Comparison of ENCODE assay signal across 1 cellular context in the genomic region with DNA sequence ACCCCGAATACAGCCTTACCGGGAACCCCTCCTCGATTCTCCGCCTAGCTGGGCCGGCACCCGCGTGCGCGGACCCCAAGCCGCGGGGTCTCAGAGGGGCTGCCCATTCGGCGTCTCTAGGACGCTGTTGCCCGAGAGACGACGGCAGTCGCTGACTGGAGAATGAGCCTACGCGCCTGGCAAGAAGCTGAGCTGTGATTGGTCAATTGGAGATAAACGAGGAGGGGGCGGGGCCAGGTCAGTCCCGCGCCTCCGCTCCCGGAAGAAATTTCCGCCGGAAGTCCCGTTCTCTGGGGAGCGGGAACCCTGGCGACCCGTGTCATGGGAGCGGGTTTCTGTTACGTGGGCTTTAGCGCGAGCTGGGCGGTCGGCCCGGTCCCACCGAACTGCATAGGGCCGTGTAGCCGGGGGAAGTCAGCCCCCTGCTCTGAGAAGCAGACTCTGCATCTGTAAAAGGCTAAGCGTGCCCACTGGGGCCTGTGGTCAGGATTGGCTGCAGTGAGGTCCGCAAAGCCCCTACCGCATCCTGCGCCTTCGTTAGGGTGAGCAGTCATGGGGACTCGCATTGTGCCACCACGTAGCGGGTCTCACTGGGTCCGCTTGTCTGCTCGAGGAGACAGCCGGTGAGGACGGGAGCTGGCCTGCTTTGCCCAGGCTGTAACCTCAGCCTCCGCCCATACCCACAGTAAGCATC.
TF ChIP-seq lines count a peak whose summit lies in the region.

A gene with protein sequence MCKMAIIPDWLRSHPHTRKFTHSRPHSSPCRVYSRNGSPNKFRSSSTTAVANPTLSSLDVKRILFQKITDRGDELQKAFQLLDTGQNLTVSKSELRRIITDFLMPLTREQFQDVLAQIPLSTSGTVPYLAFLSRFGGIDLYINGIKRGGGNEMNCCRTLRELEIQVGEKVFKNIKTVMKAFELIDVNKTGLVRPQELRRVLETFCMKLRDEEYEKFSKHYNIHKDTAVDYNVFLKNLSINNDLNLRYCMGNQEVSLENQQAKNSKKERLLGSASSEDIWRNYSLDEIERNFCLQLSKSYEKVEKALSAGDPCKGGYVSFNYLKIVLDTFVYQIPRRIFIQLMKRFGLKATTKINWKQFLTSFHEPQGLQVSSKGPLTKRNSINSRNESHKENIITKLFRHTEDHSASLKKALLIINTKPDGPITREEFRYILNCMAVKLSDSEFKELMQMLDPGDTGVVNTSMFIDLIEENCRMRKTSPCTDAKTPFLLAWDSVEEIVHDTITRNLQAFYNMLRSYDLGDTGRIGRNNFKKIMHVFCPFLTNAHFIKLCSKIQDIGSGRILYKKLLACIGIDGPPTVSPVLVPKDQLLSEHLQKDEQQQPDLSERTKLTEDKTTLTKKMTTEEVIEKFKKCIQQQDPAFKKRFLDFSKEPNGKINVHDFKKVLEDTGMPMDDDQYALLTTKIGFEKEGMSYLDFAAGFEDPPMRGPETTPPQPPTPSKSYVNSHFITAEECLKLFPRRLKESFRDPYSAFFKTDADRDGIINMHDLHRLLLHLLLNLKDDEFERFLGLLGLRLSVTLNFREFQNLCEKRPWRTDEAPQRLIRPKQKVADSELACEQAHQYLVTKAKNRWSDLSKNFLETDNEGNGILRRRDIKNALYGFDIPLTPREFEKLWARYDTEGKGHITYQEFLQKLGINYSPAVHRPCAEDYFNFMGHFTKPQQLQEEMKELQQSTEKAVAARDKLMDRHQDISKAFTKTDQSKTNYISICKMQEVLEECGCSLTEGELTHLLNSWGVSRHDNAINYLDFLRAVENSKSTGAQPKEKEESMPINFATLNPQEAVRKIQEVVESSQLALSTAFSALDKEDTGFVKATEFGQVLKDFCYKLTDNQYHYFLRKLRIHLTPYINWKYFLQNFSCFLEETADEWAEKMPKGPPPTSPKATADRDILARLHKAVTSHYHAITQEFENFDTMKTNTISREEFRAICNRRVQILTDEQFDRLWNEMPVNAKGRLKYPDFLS (N-terminal part only) (minus strand): TSS at position 157 of the 694 bp plus-strand sequence. CDS start 29,987 bp downstream, outside the sequence.

TF ChIP-seq in GM12878, 131 proteins besides CTCF, POLR2A, EP300 and RAD21 (continued from another document and continues in another):
- TF ChIP-seq, protein P1, sequence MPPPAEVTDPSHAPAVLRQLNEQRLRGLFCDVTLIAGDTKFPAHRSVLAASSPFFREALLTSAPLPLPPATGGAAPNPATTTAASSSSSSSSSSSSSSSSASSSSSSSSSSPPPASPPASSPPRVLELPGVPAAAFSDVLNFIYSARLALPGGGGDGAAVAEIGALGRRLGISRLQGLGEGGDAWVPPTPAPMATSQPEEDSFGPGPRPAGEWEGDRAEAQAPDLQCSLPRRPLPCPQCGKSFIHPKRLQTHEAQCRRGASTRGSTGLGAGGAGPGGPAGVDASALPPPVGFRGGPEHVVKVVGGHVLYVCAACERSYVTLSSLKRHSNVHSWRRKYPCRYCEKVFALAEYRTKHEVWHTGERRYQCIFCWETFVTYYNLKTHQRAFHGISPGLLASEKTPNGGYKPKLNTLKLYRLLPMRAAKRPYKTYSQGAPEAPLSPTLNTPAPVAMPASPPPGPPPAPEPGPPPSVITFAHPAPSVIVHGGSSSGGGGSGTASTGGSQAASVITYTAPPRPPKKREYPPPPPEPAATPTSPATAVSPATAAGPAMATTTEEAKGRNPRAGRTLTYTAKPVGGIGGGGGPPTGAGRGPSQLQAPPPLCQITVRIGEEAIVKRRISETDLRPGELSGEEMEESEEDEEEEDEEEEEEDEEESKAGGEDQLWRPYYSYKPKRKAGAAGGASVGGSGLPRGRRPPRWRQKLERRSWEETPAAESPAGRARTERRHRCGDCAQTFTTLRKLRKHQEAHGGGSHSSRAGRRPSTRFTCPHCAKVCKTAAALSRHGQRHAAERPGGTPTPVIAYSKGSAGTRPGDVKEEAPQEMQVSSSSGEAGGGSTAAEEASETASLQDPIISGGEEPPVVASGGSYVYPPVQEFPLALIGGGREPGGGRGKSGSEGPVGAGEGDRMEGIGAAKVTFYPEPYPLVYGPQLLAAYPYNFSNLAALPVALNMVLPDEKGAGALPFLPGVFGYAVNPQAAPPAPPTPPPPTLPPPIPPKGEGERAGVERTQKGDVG (CRISPR knock-in tag; IDR thresholded peaks at IDR 0.05) = no peak
- TF ChIP-seq NR2C1 (IDR thresholded peaks at IDR 0.05) = peak; percentile 92
- TF ChIP-seq, protein P2, sequence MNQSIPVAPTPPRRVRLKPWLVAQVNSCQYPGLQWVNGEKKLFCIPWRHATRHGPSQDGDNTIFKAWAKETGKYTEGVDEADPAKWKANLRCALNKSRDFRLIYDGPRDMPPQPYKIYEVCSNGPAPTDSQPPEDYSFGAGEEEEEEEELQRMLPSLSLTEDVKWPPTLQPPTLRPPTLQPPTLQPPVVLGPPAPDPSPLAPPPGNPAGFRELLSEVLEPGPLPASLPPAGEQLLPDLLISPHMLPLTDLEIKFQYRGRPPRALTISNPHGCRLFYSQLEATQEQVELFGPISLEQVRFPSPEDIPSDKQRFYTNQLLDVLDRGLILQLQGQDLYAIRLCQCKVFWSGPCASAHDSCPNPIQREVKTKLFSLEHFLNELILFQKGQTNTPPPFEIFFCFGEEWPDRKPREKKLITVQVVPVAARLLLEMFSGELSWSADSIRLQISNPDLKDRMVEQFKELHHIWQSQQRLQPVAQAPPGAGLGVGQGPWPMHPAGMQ (IDR thresholded peaks at IDR 0.05; ENCODE audit: borderline replicate concordance) = no peak
- no peak for TF ChIP-seq JUND (IDR thresholded peaks at IDR 0.05; ENCODE audit: low read depth, low read length)
- TF ChIP-seq, protein P3, sequence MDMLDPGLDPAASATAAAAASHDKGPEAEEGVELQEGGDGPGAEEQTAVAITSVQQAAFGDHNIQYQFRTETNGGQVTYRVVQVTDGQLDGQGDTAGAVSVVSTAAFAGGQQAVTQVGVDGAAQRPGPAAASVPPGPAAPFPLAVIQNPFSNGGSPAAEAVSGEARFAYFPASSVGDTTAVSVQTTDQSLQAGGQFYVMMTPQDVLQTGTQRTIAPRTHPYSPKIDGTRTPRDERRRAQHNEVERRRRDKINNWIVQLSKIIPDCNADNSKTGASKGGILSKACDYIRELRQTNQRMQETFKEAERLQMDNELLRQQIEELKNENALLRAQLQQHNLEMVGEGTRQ (IDR thresholded peaks at IDR 0.05; ENCODE audit: borderline replicate concordance, low read depth, low read length) = no peak
- TF ChIP-seq, protein P4, sequence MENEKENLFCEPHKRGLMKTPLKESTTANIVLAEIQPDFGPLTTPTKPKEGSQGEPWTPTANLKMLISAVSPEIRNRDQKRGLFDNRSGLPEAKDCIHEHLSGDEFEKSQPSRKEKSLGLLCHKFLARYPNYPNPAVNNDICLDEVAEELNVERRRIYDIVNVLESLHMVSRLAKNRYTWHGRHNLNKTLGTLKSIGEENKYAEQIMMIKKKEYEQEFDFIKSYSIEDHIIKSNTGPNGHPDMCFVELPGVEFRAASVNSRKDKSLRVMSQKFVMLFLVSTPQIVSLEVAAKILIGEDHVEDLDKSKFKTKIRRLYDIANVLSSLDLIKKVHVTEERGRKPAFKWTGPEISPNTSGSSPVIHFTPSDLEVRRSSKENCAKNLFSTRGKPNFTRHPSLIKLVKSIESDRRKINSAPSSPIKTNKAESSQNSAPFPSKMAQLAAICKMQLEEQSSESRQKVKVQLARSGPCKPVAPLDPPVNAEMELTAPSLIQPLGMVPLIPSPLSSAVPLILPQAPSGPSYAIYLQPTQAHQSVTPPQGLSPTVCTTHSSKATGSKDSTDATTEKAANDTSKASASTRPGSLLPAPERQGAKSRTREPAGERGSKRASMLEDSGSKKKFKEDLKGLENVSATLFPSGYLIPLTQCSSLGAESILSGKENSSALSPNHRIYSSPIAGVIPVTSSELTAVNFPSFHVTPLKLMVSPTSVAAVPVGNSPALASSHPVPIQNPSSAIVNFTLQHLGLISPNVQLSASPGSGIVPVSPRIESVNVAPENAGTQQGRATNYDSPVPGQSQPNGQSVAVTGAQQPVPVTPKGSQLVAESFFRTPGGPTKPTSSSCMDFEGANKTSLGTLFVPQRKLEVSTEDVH (IDR thresholded peaks at IDR 0.05; ENCODE audit: low read depth, partially characterized antibody) = peak; percentile 84
- peak; percentile 74; the same call in 1 of the 2 replicates for TF ChIP-seq CREM (IDR thresholded peaks at IDR 0.05; ENCODE audit: low read depth)
- TF ChIP-seq NRF1 (conservative IDR thresholded peaks at IDR 0.05; ENCODE audit: low read depth, low read length) = no peak
- TF ChIP-seq, protein P5, sequence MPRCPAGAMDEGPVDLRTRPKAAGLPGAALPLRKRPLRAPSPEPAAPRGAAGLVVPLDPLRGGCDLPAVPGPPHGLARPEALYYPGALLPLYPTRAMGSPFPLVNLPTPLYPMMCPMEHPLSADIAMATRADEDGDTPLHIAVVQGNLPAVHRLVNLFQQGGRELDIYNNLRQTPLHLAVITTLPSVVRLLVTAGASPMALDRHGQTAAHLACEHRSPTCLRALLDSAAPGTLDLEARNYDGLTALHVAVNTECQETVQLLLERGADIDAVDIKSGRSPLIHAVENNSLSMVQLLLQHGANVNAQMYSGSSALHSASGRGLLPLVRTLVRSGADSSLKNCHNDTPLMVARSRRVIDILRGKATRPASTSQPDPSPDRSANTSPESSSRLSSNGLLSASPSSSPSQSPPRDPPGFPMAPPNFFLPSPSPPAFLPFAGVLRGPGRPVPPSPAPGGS (IDR thresholded peaks at IDR 0.05; ENCODE audit: borderline replicate concordance, insufficient read depth, low read depth, low read length, poor library complexity, severe bottlenecking) = no peak
- TF ChIP-seq STAT1 (conservative IDR thresholded peaks at IDR 0.05) = no peak
- TF ChIP-seq SMARCA5 (IDR thresholded peaks at IDR 0.05) = 0 out of 2 replicates have a peak, but pooled peaks have one; percentile 41
- TF ChIP-seq, protein P6, sequence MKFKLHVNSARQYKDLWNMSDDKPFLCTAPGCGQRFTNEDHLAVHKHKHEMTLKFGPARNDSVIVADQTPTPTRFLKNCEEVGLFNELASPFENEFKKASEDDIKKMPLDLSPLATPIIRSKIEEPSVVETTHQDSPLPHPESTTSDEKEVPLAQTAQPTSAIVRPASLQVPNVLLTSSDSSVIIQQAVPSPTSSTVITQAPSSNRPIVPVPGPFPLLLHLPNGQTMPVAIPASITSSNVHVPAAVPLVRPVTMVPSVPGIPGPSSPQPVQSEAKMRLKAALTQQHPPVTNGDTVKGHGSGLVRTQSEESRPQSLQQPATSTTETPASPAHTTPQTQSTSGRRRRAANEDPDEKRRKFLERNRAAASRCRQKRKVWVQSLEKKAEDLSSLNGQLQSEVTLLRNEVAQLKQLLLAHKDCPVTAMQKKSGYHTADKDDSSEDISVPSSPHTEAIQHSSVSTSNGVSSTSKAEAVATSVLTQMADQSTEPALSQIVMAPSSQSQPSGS (IDR thresholded peaks at IDR 0.05; ENCODE audit: low read length) = no peak
- TF ChIP-seq WRNIP1 (IDR thresholded peaks at IDR 0.05; ENCODE audit: borderline replicate concordance, low read depth, low read length) = no peak
- TF ChIP-seq NR2F1 (conservative IDR thresholded peaks at IDR 0.05) = peak; percentile 79
- TF ChIP-seq ZNF217 (IDR thresholded peaks at IDR 0.05) = no peak
- TF ChIP-seq RELA (IDR thresholded peaks at IDR 0.05; ENCODE audit: borderline replicate concordance, partially characterized antibody) = peak; percentile 44
- no peak for TF ChIP-seq STAT3 (IDR thresholded peaks at IDR 0.05; ENCODE audit: low read depth, low read length)
- TF ChIP-seq HCFC1 (IDR thresholded peaks at IDR 0.05; ENCODE audit: low read length) = peak; percentile 58
- TF ChIP-seq ASH2L (IDR thresholded peaks at IDR 0.05; ENCODE audit: borderline replicate concordance, low read depth) = no peak; the same call in 1 of the 2 replicates
- TF ChIP-seq MEF2B (IDR thresholded peaks at IDR 0.05; ENCODE audit: partially characterized antibody, poor library complexity, severe bottlenecking) = peak; percentile 96
- TF ChIP-seq IRF4 (IDR thresholded peaks at IDR 0.05; ENCODE audit: low read depth, low read length) = 0 out of 2 replicates have a peak, but pooled peaks have one; percentile 47
- no peak for TF ChIP-seq JUNB (IDR thresholded peaks at IDR 0.05)
- TF ChIP-seq POU2F2 (IDR thresholded peaks at IDR 0.05; ENCODE audit: borderline replicate concordance, low read depth, low read length) = 0 out of 3 replicates have a peak, but pooled peaks have one; percentile 17
- TF ChIP-seq TCF7 (IDR thresholded peaks at IDR 0.05; ENCODE audit: borderline replicate concordance) = no peak
- peak; percentile 90 for TF ChIP-seq GABPA (IDR thresholded peaks at IDR 0.05; ENCODE audit: low read depth)
- TF ChIP-seq ZNF24 (IDR thresholded peaks at IDR 0.05) = no peak
- peak; percentile 79 to 84 for TF ChIP-seq IKZF2 (IDR thresholded peaks at IDR 0.05)
- no peak for TF ChIP-seq FOXM1 (IDR thresholded peaks at IDR 0.05; ENCODE audit: low read depth, low read length)
- TF ChIP-seq SUZ12 (IDR thresholded peaks at IDR 0.05; ENCODE audit: unreplicated experiment) = no peak
- no peak for TF ChIP-seq CBX5 (IDR thresholded peaks at IDR 0.05; ENCODE audit: low read depth)
- no peak for TF ChIP-seq NFXL1 (IDR thresholded peaks at IDR 0.05; ENCODE audit: borderline replicate concordance)
- TF ChIP-seq MTA3 (IDR thresholded peaks at IDR 0.05; ENCODE audit: borderline replicate concordance, low read length) = no peak
- TF ChIP-seq, protein P7, sequence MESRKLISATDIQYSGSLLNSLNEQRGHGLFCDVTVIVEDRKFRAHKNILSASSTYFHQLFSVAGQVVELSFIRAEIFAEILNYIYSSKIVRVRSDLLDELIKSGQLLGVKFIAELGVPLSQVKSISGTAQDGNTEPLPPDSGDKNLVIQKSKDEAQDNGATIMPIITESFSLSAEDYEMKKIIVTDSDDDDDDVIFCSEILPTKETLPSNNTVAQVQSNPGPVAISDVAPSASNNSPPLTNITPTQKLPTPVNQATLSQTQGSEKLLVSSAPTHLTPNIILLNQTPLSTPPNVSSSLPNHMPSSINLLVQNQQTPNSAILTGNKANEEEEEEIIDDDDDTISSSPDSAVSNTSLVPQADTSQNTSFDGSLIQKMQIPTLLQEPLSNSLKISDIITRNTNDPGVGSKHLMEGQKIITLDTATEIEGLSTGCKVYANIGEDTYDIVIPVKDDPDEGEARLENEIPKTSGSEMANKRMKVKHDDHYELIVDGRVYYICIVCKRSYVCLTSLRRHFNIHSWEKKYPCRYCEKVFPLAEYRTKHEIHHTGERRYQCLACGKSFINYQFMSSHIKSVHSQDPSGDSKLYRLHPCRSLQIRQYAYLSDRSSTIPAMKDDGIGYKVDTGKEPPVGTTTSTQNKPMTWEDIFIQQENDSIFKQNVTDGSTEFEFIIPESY (IDR thresholded peaks at IDR 0.05) = no peak
- TF ChIP-seq, protein P8, sequence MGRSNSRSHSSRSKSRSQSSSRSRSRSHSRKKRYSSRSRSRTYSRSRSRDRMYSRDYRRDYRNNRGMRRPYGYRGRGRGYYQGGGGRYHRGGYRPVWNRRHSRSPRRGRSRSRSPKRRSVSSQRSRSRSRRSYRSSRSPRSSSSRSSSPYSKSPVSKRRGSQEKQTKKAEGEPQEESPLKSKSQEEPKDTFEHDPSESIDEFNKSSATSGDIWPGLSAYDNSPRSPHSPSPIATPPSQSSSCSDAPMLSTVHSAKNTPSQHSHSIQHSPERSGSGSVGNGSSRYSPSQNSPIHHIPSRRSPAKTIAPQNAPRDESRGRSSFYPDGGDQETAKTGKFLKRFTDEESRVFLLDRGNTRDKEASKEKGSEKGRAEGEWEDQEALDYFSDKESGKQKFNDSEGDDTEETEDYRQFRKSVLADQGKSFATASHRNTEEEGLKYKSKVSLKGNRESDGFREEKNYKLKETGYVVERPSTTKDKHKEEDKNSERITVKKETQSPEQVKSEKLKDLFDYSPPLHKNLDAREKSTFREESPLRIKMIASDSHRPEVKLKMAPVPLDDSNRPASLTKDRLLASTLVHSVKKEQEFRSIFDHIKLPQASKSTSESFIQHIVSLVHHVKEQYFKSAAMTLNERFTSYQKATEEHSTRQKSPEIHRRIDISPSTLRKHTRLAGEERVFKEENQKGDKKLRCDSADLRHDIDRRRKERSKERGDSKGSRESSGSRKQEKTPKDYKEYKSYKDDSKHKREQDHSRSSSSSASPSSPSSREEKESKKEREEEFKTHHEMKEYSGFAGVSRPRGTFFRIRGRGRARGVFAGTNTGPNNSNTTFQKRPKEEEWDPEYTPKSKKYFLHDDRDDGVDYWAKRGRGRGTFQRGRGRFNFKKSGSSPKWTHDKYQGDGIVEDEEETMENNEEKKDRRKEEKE (IDR thresholded peaks at IDR 0.05) = no peak
- peak; percentile 48; the same call in 1 of the 2 replicates for TF ChIP-seq POLR2AphosphoS5 (IDR thresholded peaks at IDR 0.05; ENCODE audit: low read length)
